Comparison of ENCODE assay signal across 1 cellular context in the genomic region with DNA sequence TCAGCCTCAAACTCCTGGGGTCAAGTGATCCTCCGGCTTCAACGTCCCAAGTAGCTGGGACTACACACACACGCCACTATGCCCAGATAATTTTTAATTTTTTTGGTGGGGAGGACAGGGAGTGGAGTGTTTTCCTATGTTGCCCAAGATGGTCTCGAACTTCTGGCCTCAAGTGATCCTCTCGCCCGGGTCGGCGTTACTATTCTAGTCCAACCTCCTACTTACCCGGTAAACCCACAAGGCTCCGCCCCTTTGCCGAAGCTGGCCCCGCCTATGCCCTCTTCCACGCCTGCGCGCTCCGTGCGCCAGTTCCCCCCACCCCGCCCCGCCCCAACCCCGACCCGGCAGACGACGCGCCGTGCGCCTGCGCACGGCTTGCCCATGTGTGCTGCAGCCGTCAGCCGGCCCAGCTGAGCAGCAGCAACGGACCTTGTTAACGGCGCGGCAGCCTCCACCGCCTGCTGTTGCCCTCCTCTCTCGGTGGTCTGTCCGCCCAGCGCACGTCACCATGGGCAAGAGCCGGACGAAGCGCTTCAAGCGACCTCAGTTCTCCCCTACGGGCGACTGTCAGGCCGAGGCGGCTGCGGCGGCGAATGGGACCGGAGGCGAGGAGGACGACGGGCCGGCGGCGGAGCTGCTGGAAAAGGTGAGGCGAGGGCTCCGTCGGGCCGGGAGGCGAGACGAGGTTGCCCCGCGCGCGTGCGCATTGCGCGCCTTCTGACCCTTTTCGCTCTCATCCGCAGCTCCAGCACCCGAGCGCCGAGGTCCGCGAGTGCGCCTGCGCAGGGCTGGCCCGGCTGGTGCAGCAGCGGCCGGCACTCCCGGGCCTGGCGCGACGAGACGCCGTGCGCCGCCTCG.
TF ChIP-seq lines count a peak whose summit lies in the region.

A gene with protein sequence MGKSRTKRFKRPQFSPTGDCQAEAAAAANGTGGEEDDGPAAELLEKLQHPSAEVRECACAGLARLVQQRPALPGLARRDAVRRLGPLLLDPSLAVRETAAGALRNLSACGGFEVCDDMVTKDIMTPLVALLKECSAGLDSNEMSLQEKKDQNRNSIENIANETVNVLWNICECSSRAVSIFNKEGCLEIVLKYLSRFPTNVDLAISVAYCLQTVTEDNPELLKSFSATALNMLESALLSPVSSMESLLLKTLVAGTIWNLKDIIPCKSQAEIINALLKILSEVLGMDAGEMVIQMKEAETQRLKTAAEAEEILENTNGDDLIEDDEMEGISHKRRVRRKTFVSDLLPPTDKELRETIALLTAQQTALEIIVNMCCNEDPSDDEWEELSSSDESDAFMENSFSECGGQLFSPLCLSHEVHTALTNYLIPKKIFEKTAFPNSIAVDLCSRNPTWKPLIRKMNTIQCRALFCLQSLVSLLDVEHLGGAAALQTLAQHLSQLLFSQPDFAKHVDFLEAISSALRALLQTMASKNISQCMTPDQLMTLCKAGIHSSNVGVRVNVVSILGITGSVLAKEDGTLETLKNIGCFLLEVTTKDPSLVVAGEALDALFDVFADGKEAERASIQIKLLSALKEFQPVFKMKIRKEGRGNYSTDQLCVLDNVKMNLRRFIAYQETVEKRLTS (plus strand): TSS at position 347 of the 858 bp plus-strand sequence. CDS start 162 bp downstream, at position 509.

TF ChIP-seq in HepG2, 621 proteins besides CTCF, POLR2A, EP300 and RAD21 (continued from another document and continues in another):
- TF ChIP-seq MLX (CRISPR knock-in tag; IDR thresholded peaks at IDR 0.05) (peak; percentile 26; the same call in 1 of the 2 replicates), SP5 (CRISPR knock-in tag; IDR thresholded peaks at IDR 0.05; ENCODE audit: borderline replicate concordance, low read depth) (0 out of 2 replicates have a peak, but pooled peaks have one; percentile 10), FOXK2 (IDR thresholded peaks at IDR 0.05) (no peak), MAFF (IDR thresholded peaks at IDR 0.05; ENCODE audit: low read depth, low read length) (no peak), ZNF703 (CRISPR knock-in tag; IDR thresholded peaks at IDR 0.05; ENCODE audit: borderline replicate concordance) (no peak), ZNF224 (CRISPR knock-in tag; IDR thresholded peaks at IDR 0.05) (no peak), TARDBP (CRISPR knock-in tag; IDR thresholded peaks at IDR 0.05) (no peak), HOXA9 (CRISPR knock-in tag; IDR thresholded peaks at IDR 0.05; ENCODE audit: borderline replicate concordance) (no peak; the same call in 1 of the 2 replicates), ZEB1 (IDR thresholded peaks at IDR 0.05; ENCODE audit: insufficient replicate concordance, low read depth) (no peak), GZF1 (CRISPR knock-in tag; IDR thresholded peaks at IDR 0.05) (peak; percentile 26; the same call in 1 of the 2 replicates), ZNF512B (CRISPR knock-in tag; IDR thresholded peaks at IDR 0.05; ENCODE audit: borderline replicate concordance) (no peak), HDAC6 (IDR thresholded peaks at IDR 0.05; ENCODE audit: low read depth, low read length) (no peak), THAP8 (CRISPR knock-in tag; IDR thresholded peaks at IDR 0.05; ENCODE audit: borderline replicate concordance) (no peak), MBD4 (IDR thresholded peaks at IDR 0.05; ENCODE audit: borderline replicate concordance, low read length) (no peak), IKZF5 (CRISPR knock-in tag; IDR thresholded peaks at IDR 0.05) (peak; percentile 86), ZNF34 (CRISPR knock-in tag; IDR thresholded peaks at IDR 0.05; ENCODE audit: borderline replicate concordance) (no peak), ZBTB8A (CRISPR knock-in tag; IDR thresholded peaks at IDR 0.05; ENCODE audit: borderline replicate concordance, low read depth) (no peak), ZBTB21 (CRISPR knock-in tag; IDR thresholded peaks at IDR 0.05) (no peak), SCMH1 (CRISPR knock-in tag; IDR thresholded peaks at IDR 0.05; ENCODE audit: borderline replicate concordance) (no peak), ETV6 (CRISPR knock-in tag; conservative IDR thresholded peaks at IDR 0.05) (peak; percentile 92), NPAS2 (CRISPR knock-in tag; IDR thresholded peaks at IDR 0.05; ENCODE audit: borderline replicate concordance) (no peak)
- TF ChIP-seq, protein P1, sequence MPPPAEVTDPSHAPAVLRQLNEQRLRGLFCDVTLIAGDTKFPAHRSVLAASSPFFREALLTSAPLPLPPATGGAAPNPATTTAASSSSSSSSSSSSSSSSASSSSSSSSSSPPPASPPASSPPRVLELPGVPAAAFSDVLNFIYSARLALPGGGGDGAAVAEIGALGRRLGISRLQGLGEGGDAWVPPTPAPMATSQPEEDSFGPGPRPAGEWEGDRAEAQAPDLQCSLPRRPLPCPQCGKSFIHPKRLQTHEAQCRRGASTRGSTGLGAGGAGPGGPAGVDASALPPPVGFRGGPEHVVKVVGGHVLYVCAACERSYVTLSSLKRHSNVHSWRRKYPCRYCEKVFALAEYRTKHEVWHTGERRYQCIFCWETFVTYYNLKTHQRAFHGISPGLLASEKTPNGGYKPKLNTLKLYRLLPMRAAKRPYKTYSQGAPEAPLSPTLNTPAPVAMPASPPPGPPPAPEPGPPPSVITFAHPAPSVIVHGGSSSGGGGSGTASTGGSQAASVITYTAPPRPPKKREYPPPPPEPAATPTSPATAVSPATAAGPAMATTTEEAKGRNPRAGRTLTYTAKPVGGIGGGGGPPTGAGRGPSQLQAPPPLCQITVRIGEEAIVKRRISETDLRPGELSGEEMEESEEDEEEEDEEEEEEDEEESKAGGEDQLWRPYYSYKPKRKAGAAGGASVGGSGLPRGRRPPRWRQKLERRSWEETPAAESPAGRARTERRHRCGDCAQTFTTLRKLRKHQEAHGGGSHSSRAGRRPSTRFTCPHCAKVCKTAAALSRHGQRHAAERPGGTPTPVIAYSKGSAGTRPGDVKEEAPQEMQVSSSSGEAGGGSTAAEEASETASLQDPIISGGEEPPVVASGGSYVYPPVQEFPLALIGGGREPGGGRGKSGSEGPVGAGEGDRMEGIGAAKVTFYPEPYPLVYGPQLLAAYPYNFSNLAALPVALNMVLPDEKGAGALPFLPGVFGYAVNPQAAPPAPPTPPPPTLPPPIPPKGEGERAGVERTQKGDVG (CRISPR knock-in tag; IDR thresholded peaks at IDR 0.05; ENCODE audit: borderline replicate concordance) = no peak
- TF ChIP-seq, protein P2, sequence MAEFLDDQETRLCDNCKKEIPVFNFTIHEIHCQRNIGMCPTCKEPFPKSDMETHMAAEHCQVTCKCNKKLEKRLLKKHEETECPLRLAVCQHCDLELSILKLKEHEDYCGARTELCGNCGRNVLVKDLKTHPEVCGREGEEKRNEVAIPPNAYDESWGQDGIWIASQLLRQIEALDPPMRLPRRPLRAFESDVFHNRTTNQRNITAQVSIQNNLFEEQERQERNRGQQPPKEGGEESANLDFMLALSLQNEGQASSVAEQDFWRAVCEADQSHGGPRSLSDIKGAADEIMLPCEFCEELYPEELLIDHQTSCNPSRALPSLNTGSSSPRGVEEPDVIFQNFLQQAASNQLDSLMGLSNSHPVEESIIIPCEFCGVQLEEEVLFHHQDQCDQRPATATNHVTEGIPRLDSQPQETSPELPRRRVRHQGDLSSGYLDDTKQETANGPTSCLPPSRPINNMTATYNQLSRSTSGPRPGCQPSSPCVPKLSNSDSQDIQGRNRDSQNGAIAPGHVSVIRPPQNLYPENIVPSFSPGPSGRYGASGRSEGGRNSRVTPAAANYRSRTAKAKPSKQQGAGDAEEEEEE (CRISPR knock-in tag; IDR thresholded peaks at IDR 0.05; ENCODE audit: borderline replicate concordance) = no peak
- TF ChIP-seq, protein P3, sequence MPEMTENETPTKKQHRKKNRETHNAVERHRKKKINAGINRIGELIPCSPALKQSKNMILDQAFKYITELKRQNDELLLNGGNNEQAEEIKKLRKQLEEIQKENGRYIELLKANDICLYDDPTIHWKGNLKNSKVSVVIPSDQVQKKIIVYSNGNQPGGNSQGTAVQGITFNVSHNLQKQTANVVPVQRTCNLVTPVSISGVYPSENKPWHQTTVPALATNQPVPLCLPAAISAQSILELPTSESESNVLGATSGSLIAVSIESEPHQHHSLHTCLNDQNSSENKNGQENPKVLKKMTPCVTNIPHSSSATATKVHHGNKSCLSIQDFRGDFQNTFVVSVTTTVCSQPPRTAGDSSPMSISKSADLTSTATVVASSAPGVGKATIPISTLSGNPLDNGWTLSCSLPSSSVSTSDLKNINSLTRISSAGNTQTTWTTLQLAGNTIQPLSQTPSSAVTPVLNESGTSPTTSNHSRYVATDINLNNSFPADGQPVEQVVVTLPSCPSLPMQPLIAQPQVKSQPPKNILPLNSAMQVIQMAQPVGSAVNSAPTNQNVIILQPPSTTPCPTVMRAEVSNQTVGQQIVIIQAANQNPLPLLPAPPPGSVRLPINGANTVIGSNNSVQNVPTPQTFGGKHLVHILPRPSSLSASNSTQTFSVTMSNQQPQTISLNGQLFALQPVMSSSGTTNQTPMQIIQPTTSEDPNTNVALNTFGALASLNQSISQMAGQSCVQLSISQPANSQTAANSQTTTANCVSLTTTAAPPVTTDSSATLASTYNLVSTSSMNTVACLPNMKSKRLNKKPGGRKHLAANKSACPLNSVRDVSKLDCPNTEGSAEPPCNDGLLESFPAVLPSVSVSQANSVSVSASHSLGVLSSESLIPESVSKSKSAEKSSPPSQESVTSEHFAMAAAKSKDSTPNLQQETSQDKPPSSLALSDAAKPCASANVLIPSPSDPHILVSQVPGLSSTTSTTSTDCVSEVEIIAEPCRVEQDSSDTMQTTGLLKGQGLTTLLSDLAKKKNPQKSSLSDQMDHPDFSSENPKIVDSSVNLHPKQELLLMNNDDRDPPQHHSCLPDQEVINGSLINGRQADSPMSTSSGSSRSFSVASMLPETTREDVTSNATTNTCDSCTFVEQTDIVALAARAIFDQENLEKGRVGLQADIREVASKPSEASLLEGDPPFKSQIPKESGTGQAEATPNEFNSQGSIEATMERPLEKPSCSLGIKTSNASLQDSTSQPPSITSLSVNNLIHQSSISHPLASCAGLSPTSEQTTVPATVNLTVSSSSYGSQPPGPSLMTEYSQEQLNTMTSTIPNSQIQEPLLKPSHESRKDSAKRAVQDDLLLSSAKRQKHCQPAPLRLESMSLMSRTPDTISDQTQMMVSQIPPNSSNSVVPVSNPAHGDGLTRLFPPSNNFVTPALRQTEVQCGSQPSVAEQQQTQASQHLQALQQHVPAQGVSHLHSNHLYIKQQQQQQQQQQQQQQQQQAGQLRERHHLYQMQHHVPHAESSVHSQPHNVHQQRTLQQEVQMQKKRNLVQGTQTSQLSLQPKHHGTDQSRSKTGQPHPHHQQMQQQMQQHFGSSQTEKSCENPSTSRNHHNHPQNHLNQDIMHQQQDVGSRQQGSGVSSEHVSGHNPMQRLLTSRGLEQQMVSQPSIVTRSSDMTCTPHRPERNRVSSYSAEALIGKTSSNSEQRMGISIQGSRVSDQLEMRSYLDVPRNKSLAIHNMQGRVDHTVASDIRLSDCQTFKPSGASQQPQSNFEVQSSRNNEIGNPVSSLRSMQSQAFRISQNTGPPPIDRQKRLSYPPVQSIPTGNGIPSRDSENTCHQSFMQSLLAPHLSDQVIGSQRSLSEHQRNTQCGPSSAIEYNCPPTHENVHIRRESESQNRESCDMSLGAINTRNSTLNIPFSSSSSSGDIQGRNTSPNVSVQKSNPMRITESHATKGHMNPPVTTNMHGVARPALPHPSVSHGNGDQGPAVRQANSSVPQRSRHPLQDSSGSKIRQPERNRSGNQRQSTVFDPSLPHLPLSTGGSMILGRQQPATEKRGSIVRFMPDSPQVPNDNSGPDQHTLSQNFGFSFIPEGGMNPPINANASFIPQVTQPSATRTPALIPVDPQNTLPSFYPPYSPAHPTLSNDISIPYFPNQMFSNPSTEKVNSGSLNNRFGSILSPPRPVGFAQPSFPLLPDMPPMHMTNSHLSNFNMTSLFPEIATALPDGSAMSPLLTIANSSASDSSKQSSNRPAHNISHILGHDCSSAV (CRISPR knock-in tag; IDR thresholded peaks at IDR 0.05; ENCODE audit: borderline replicate concordance) = 0 out of 2 replicates have a peak, but pooled peaks have one; percentile 29
- TF ChIP-seq, protein P4, sequence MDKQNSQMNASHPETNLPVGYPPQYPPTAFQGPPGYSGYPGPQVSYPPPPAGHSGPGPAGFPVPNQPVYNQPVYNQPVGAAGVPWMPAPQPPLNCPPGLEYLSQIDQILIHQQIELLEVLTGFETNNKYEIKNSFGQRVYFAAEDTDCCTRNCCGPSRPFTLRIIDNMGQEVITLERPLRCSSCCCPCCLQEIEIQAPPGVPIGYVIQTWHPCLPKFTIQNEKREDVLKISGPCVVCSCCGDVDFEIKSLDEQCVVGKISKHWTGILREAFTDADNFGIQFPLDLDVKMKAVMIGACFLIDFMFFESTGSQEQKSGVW (CRISPR knock-in tag; IDR thresholded peaks at IDR 0.05; ENCODE audit: borderline replicate concordance) = no peak
